In genomic region chr3:126487151-126487771, GRCh38 we compare ENCODE assay signal across 9 cellular contexts. TPM values are rescaled to one million over a fixed set of nuclear protein-coding genes. Genes with fewer than 3 reads are reported as not detected.
DNase-seq lines count a peak whose midpoint lies in the region; ATAC-seq and TF ChIP-seq lines count a peak whose summit lies in the region.
"Had no signal": no experiment of that assay in that cellular context is flagged by ENCODE, and none has a peak within 500 bp of the region (broad histone marks: within the 10 kb centered on the region; RNA-seq: fewer than 3 reads in every experiment).

No MANE protein-coding gene starts in this region.

- H3K27me3 Mint-ChIP-seq in activated T-cell treated with anti-CD3 and anti-CD28 coated beads, Interleukin-2, amount 50 U/mL, for 72 hours (ENCODE audit: low read depth): no peaks in the 10 kb centered on the region
- no peaks in the 10 kb centered on the region for H3K27me3 Mint-ChIP-seq in T-helper 2 cell treated with Interferon-gamma antibody and Interleukin-4, amounts not matched to agents 5 μg/mL and 100 μg/mL, for 36 hours (ENCODE audit: low read depth)
- no peaks in the 10 kb centered on the region for H3K27me3 Mint-ChIP-seq in stimulated activated naive CD8-positive, alpha-beta T cell treated with anti-CD3 and anti-CD28 coated beads, Interleukin-15, amount 100 ng/mL, for 72 hours

- H3K4me1 Mint-ChIP-seq in activated T-cell treated with anti-CD3 and anti-CD28 coated beads, Interleukin-2, amount 50 U/mL, for 72 hours (ENCODE audit: low read depth): peaks cover 14% of the 10 kb centered on the region
- H3K4me1 Mint-ChIP-seq in T-helper 2 cell treated with Interferon-gamma antibody and Interleukin-4, amounts not matched to agents 5 μg/mL and 100 μg/mL, for 36 hours (ENCODE audit: low read depth): peaks cover 15% of the 10 kb centered on the region
- peaks cover 18% of the 10 kb centered on the region for H3K4me1 Mint-ChIP-seq in stimulated activated naive CD8-positive, alpha-beta T cell treated with anti-CD3 and anti-CD28 coated beads, Interleukin-15, amount 100 ng/mL, for 72 hours

- H3K36me3 Mint-ChIP-seq in activated T-cell treated with anti-CD3 and anti-CD28 coated beads, Interleukin-2, amount 50 U/mL, for 72 hours (ENCODE audit: insufficient read depth in 2 of 2): no peaks in the 10 kb centered on the region
- no peaks in the 10 kb centered on the region for H3K36me3 Mint-ChIP-seq in T-helper 2 cell treated with Interferon-gamma antibody and Interleukin-4, amounts not matched to agents 5 μg/mL and 100 μg/mL, for 36 hours (ENCODE audit: low read depth)
- H3K36me3 Mint-ChIP-seq: CD4-positive, CD25-positive, alpha-beta regulatory T cell had no signal

- H3K27ac ChIP-seq in gastroesophageal sphincter: peak overlapping the region in 2 of 4 donors; percentile 10 to 38

- H3K4me1 ChIP-seq in gastroesophageal sphincter: no peaks in the 10 kb centered on the region

- peak; percentile 50 to 67 for ATAC-seq in activated T-cell treated with anti-CD3 and anti-CD28 coated beads, Interleukin-2, amount 50 U/mL, for 72 hours (replicated peaks in 1 of 2)
- peak; percentile 66 for ATAC-seq in gastroesophageal sphincter
- ATAC-seq in stimulated activated naive CD8-positive, alpha-beta T cell treated with anti-CD3 and anti-CD28 coated beads, Interleukin-15, amount 100 ng/mL, for 72 hours: peak; percentile 69
- no peak for ATAC-seq in HG03439 (IDR thresholded peaks at IDR 0.05; ENCODE audit: unreplicated experiment)

- TF ChIP-seq EP300 in gastroesophageal sphincter (IDR thresholded peaks at IDR 0.05): no peak

- peak in 2 of 4 experiments; percentile 8 to 17 for TF ChIP-seq CTCF in gastroesophageal sphincter (IDR thresholded peaks at IDR 0.05)

- H3K36me3 ChIP-seq in gastroesophageal sphincter: no peaks in the 10 kb centered on the region

- no peak overlapping the region for H3K4me3 ChIP-seq in gastroesophageal sphincter

- WGBS in gastroesophageal sphincter (ENCODE audit: low coverage in 1 of 2), 2 donors: 59% methylated on average over 6 of the region's 17 CpGs; no CpG with 5 or more reads in 1 of the 2 donors

- H3K27me3 ChIP-seq in gastroesophageal sphincter: peaks cover 3% of the 10 kb centered on the region

- H3K4me3 Mint-ChIP-seq in activated T-cell treated with anti-CD3 and anti-CD28 coated beads, Interleukin-2, amount 50 U/mL, for 72 hours: no peak overlapping the region
- H3K4me3 Mint-ChIP-seq in T-helper 2 cell treated with Interferon-gamma antibody and Interleukin-4, amounts not matched to agents 5 μg/mL and 100 μg/mL, for 36 hours: peak overlapping the region; percentile 46
- peak overlapping the region in 1 of 2 donors; percentile 27 for H3K4me3 Mint-ChIP-seq in stimulated activated naive CD8-positive, alpha-beta T cell treated with anti-CD3 and anti-CD28 coated beads, Interleukin-15, amount 100 ng/mL, for 72 hours

- H3K9me3 ChIP-seq in gastroesophageal sphincter: no peaks in the 10 kb centered on the region

- H3K9me3 Mint-ChIP-seq in activated T-cell treated with anti-CD3 and anti-CD28 coated beads, Interleukin-2, amount 50 U/mL, for 72 hours: no peaks in the 10 kb centered on the region
- H3K9me3 Mint-ChIP-seq in T-helper 2 cell treated with Interferon-gamma antibody and Interleukin-4, amounts not matched to agents 5 μg/mL and 100 μg/mL, for 36 hours: no peaks in the 10 kb centered on the region
- H3K9me3 Mint-ChIP-seq in stimulated activated naive CD8-positive, alpha-beta T cell treated with anti-CD3 and anti-CD28 coated beads, Interleukin-15, amount 100 ng/mL, for 72 hours: no peaks in the 10 kb centered on the region
- H3K9me3 Mint-ChIP-seq: CD4-positive, CD25-positive, alpha-beta regulatory T cell had no signal

- DNase-seq in activated T-cell treated with anti-CD3 and anti-CD28 coated beads, Interleukin-2, amount 50 U/mL, for 72 hours: peak in 1 of 2 donors; percentile 13
- DNase-seq in activated T-cell treated with anti-CD3 and anti-CD28 coated beads, Interleukin-2, amount 50 U/mL, for 1 hour: no peak
- no peak for DNase-seq in T-helper 2 cell treated with Interferon-gamma antibody and Interleukin-4, amounts not matched to agents 5 μg/mL and 100 μg/mL, for 36 hours (ENCODE audit: low spot score)
- DNase-seq in stimulated activated naive CD8-positive, alpha-beta T cell treated with anti-CD3 and anti-CD28 coated beads, Interleukin-15, amount 100 ng/mL, for 72 hours: no peak
- DNase-seq in effector CD4-positive, alpha-beta T cell: no peak
- no peak for DNase-seq in ureter (ENCODE audit: low spot score)

- TF ChIP-seq POLR2A in gastroesophageal sphincter (IDR thresholded peaks at IDR 0.05): no peak

- H3K27ac Mint-ChIP-seq in activated T-cell treated with anti-CD3 and anti-CD28 coated beads, Interleukin-2, amount 50 U/mL, for 72 hours: no peak overlapping the region
- H3K27ac Mint-ChIP-seq in T-helper 2 cell treated with Interferon-gamma antibody and Interleukin-4, amounts not matched to agents 5 μg/mL and 100 μg/mL, for 36 hours: peak overlapping the region; percentile 75
- peak overlapping the region; percentile 77 to 87 for H3K27ac Mint-ChIP-seq in stimulated activated naive CD8-positive, alpha-beta T cell treated with anti-CD3 and anti-CD28 coated beads, Interleukin-15, amount 100 ng/mL, for 72 hours

RNA-seq across cellular contexts. Expression of gene ZXDC, which starts 11.6 kb away (rescaled TPM):
- 10 to 100 TPM; 27.8 to 32.8 TPM for total RNA-seq in activated T-cell treated with anti-CD3 and anti-CD28 coated beads, Interleukin-2, amount 50 U/mL, for 72 hours
- total RNA-seq in gastroesophageal sphincter (10 to 100 TPM; 25.9 to 47.6 (median 35.3) TPM), ureter (56.5 TPM)

RNA-seq across cellular contexts. Expression of gene UROC1, which starts 30.3 kb away (rescaled TPM):
- total RNA-seq in activated T-cell treated with anti-CD3 and anti-CD28 coated beads, Interleukin-2, amount 50 U/mL, for 72 hours: not detected
- total RNA-seq in gastroesophageal sphincter: not detected
- total RNA-seq in ureter: not detected
- total RNA-seq: CD4-positive, CD25-positive, alpha-beta regulatory T cell had no signal

RNA-seq across cellular contexts. Expression of gene CHST13, which starts 36.7 kb away (rescaled TPM):
- total RNA-seq in activated T-cell treated with anti-CD3 and anti-CD28 coated beads, Interleukin-2, amount 50 U/mL, for 72 hours: not detected
- total RNA-seq in gastroesophageal sphincter: 1 to 10 TPM in 1 of 4 donors, under 1 TPM in 2, not detected in 1; 0.52 to 1.4 (median 0.81) TPM
- not detected for total RNA-seq in ureter
- total RNA-seq: CD4-positive, CD25-positive, alpha-beta regulatory T cell had no signal
